In genomic region chr15:96338772-96339661, GRCh38 we compare ENCODE assay signal across 9 cellular contexts. TPM values are rescaled to one million over a fixed set of nuclear protein-coding genes. Genes with fewer than 3 reads are reported as not detected.
DNase-seq lines count a peak whose midpoint lies in the region; ATAC-seq and TF ChIP-seq lines count a peak whose summit lies in the region.
"Had no signal": no experiment of that assay in that cellular context is flagged by ENCODE, and none has a peak within 500 bp of the region (broad histone marks: within the 10 kb centered on the region; RNA-seq: fewer than 3 reads in every experiment).

No MANE protein-coding gene starts in this region.

- H3K4me3 ChIP-seq in GM08714 (ENCODE audit: low read length) (peak overlapping the region; percentile 41; the same call in 1 of the 2 replicates), foreskin fibroblast (ENCODE audit: low read depth in 1 of 2, low read length in 2 of 2) (peak overlapping the region; percentile 80 to 100), gastrocnemius medialis (peak overlapping the region; percentile 81 to 94 (median 84)), OCI-LY7 (ENCODE audit: low read depth, low read length, poor library complexity, severe bottlenecking) (no peak overlapping the region)

- peaks cover 0 to 6% of the 10 kb centered on the region in 2 donors for H3K36me3 ChIP-seq in gastrocnemius medialis
- no peaks in the 10 kb centered on the region for H3K36me3 ChIP-seq in OCI-LY7 (ENCODE audit: insufficient read depth, low read length)

- H3K9me2 ChIP-seq in OCI-LY7 (ENCODE audit: insufficient read depth, low read length): no peaks in the 10 kb centered on the region

- H4K20me1 ChIP-seq in OCI-LY7 (ENCODE audit: insufficient read depth, low read length): no peaks in the 10 kb centered on the region

- CTCF ChIA-PET in OCI-LY7 (lab: Charles Lee; ENCODE audit: unreplicated experiment): no interaction called here

- POLR2A ChIA-PET in OCI-LY7 (lab: Charles Lee): no interaction called here

- DNase-seq in SW480 (ENCODE audit: low spot score): peak; percentile 23
- peak in 1 of 2 donors; percentile 42 for DNase-seq in foreskin fibroblast
- DNase-seq in gastrocnemius medialis: no peak
- DNase-seq in OCI-LY7 (ENCODE audit: low spot score): no peak
- no peak for DNase-seq in activated naive CD4-positive, alpha-beta T cell treated with Interleukin-2 at 50 U/mL for 16 hours
- DNase-seq in activated T-cell treated with anti-CD3 and anti-CD28 coated beads, Interleukin-2, amount 50 U/mL, for 1 hour: no peak
- DNase-seq: naive thymus-derived CD4-positive, alpha-beta T cell had no signal

- in situ Hi-C loops in gastrocnemius medialis (cut with MboI; ENCODE audit: low sequenced_read_pairs in 4 of 4): loop anchor here in 2 of 4 donors (25.0 kb wide), 2 partner anchors 1077 to 1623 kb away; partner anchors contain the start of gene ARRDC4 (in 1 of the 2)

- no peak overlapping the region for H3K4me2 ChIP-seq in OCI-LY7 (ENCODE audit: low read length)

- no peak for TF ChIP-seq POLR2A in gastrocnemius medialis (IDR thresholded peaks at IDR 0.05)

- no TSS peak for BruUV-seq in OCI-LY7 (replicated peaks; lab: Mats Ljungman, UMichigan)

- H3K27me3 ChIP-seq in gastrocnemius medialis: no peaks in the 10 kb centered on the region

- H2AFZ ChIP-seq in OCI-LY7 (ENCODE audit: low read length): no peak overlapping the region

- H3K4me1 ChIP-seq in gastrocnemius medialis: peaks cover 13 to 44% of the 10 kb centered on the region in 2 donors
- no peaks in the 10 kb centered on the region for H3K4me1 ChIP-seq in OCI-LY7 (ENCODE audit: insufficient read depth, low read length, poor library complexity, severe bottlenecking)

- H3K27ac ChIP-seq in gastrocnemius medialis: peak overlapping the region; percentile 93 to 98 (median 95)
- H3K27ac ChIP-seq in OCI-LY7 (ENCODE audit: low read depth, low read length, poor library complexity, severe bottlenecking): no peak overlapping the region

- TF ChIP-seq CTCF in foreskin fibroblast (IDR thresholded peaks at IDR 0.05; ENCODE audit: low read depth, low read length) (no peak), gastrocnemius medialis (IDR thresholded peaks at IDR 0.05 in 4 of 5, conservative IDR thresholded peaks at IDR 0.05 in 1 of 5) (no peak), OCI-LY7 (conservative IDR thresholded peaks at IDR 0.05; ENCODE audit: low read length) (no peak)

- no peak for ATAC-seq in gastrocnemius medialis
- ATAC-seq in GM19035 (IDR thresholded peaks at IDR 0.05; ENCODE audit: unreplicated experiment): no peak
- ATAC-seq: naive thymus-derived CD4-positive, alpha-beta T cell had no signal

- no peaks in the 10 kb centered on the region for H3K9me3 ChIP-seq in gastrocnemius medialis
- no peaks in the 10 kb centered on the region for H3K9me3 ChIP-seq in OCI-LY7 (ENCODE audit: low read length)

- H3K79me2 ChIP-seq in OCI-LY7 (ENCODE audit: insufficient read depth, low read depth, low read length): no peaks in the 10 kb centered on the region

- intact Hi-C loops in gastrocnemius medialis (cut with DNase I; ENCODE audit: low total_unique reads) (loop anchor here (1.0 to 10.0 kb wide), 3 partner anchors 9 to 1626 kb away; partner anchors contain the start of genes ARRDC4 and NR2F2), OCI-LY7 (cut with micrococcal nuclease; ENCODE audit: unreplicated experiment) (no loop called here)

RNA-seq across cellular contexts. Expression of gene NR2F2, which starts 8.5 kb away (rescaled TPM):
- total RNA-seq in gastrocnemius medialis: 10 to 100 TPM in 1 of 4 donors, 1 to 10 TPM in 3; 4.3 to 14.6 (median 9.3) TPM
- not detected in 2 replicates for total RNA-seq in OCI-LY7 (2014; rRNA removed; shearing (Covaris generic))
- not detected in 2 replicates for total RNA-seq in OCI-LY7 (2022)
- total RNA-seq: naive thymus-derived CD4-positive, alpha-beta T cell had no signal

Comparison
In these comparisons a context has a peak if more than half of its experiments do, and no peak if none do; other contexts are left out.
1. RNA of gene NR2F2, which starts 8.5 kb away (total RNA-seq): 4.3 to 14.6 TPM in gastrocnemius medialis; not detected in OCI-LY7; every median in the first group is over 4 times any median in the second.